Comparison of ENCODE assay signal across 1 cellular context in the genomic region with DNA sequence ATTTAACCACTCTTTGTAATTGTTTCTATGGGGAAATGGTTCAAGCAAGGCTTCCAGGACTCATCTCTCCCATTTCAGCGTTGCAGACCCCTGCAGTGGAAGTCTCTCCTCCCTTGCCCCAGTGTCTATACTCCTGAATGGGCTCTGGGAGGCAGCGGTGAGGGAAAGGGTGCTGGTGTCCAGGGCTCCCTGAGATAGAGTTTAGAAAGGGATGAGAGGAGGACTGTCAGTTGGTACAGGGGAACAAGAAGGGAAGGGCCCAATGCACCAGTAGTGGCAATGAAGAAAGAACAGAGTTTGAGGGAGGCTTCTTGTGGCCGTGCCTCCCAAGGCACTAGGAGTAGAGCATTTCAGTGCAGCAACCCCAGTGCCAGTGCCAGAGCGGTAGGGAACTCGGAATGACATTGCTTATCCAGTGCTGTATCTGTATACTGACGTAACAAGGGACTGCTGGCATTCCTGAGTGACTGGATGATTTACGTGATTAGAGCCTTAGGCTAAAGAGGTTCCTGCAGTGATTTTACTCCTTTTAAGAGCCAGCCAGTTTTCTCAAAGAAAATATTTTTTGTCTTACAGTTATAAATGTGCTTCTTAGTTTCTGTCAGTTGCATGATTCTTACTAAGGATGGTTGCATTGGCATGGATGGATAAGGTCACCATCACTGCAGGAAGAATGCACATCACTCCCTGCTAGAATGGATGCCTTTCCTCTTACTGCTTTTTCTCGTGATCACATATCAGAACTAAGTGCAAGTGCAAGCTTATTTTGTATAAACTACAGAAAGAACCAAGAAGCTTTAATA.
TF ChIP-seq lines count a peak whose summit lies in the region.

No MANE protein-coding gene starts in this region.

TF ChIP-seq in H1, 55 proteins besides CTCF, POLR2A, EP300 and RAD21:
- TF ChIP-seq GTF2F1 (IDR thresholded peaks at IDR 0.05; ENCODE audit: borderline replicate concordance, low read depth, low read length) (no peak), CBX5 (IDR thresholded peaks at IDR 0.05; ENCODE audit: low read depth, low read length) (no peak), YY1 (IDR thresholded peaks at IDR 0.05; ENCODE audit: low read depth, low read length) (no peak), SAP30 (IDR thresholded peaks at IDR 0.05; ENCODE audit: insufficient read depth, insufficient replicate concordance, low read length) (no peak), SP4 (IDR thresholded peaks at IDR 0.05; ENCODE audit: low read length) (no peak), SUZ12 (IDR thresholded peaks at IDR 0.05; ENCODE audit: low read length) (no peak), RFX5 (IDR thresholded peaks at IDR 0.05; ENCODE audit: borderline replicate concordance, low read depth, low read length) (no peak), GABPA (IDR thresholded peaks at IDR 0.05; ENCODE audit: borderline replicate concordance, insufficient read depth, low read length) (no peak), EZH2 (IDR thresholded peaks at IDR 0.05; ENCODE audit: low read depth, low read length, severe bottlenecking) (no peak)
- TF ChIP-seq, protein P1, sequence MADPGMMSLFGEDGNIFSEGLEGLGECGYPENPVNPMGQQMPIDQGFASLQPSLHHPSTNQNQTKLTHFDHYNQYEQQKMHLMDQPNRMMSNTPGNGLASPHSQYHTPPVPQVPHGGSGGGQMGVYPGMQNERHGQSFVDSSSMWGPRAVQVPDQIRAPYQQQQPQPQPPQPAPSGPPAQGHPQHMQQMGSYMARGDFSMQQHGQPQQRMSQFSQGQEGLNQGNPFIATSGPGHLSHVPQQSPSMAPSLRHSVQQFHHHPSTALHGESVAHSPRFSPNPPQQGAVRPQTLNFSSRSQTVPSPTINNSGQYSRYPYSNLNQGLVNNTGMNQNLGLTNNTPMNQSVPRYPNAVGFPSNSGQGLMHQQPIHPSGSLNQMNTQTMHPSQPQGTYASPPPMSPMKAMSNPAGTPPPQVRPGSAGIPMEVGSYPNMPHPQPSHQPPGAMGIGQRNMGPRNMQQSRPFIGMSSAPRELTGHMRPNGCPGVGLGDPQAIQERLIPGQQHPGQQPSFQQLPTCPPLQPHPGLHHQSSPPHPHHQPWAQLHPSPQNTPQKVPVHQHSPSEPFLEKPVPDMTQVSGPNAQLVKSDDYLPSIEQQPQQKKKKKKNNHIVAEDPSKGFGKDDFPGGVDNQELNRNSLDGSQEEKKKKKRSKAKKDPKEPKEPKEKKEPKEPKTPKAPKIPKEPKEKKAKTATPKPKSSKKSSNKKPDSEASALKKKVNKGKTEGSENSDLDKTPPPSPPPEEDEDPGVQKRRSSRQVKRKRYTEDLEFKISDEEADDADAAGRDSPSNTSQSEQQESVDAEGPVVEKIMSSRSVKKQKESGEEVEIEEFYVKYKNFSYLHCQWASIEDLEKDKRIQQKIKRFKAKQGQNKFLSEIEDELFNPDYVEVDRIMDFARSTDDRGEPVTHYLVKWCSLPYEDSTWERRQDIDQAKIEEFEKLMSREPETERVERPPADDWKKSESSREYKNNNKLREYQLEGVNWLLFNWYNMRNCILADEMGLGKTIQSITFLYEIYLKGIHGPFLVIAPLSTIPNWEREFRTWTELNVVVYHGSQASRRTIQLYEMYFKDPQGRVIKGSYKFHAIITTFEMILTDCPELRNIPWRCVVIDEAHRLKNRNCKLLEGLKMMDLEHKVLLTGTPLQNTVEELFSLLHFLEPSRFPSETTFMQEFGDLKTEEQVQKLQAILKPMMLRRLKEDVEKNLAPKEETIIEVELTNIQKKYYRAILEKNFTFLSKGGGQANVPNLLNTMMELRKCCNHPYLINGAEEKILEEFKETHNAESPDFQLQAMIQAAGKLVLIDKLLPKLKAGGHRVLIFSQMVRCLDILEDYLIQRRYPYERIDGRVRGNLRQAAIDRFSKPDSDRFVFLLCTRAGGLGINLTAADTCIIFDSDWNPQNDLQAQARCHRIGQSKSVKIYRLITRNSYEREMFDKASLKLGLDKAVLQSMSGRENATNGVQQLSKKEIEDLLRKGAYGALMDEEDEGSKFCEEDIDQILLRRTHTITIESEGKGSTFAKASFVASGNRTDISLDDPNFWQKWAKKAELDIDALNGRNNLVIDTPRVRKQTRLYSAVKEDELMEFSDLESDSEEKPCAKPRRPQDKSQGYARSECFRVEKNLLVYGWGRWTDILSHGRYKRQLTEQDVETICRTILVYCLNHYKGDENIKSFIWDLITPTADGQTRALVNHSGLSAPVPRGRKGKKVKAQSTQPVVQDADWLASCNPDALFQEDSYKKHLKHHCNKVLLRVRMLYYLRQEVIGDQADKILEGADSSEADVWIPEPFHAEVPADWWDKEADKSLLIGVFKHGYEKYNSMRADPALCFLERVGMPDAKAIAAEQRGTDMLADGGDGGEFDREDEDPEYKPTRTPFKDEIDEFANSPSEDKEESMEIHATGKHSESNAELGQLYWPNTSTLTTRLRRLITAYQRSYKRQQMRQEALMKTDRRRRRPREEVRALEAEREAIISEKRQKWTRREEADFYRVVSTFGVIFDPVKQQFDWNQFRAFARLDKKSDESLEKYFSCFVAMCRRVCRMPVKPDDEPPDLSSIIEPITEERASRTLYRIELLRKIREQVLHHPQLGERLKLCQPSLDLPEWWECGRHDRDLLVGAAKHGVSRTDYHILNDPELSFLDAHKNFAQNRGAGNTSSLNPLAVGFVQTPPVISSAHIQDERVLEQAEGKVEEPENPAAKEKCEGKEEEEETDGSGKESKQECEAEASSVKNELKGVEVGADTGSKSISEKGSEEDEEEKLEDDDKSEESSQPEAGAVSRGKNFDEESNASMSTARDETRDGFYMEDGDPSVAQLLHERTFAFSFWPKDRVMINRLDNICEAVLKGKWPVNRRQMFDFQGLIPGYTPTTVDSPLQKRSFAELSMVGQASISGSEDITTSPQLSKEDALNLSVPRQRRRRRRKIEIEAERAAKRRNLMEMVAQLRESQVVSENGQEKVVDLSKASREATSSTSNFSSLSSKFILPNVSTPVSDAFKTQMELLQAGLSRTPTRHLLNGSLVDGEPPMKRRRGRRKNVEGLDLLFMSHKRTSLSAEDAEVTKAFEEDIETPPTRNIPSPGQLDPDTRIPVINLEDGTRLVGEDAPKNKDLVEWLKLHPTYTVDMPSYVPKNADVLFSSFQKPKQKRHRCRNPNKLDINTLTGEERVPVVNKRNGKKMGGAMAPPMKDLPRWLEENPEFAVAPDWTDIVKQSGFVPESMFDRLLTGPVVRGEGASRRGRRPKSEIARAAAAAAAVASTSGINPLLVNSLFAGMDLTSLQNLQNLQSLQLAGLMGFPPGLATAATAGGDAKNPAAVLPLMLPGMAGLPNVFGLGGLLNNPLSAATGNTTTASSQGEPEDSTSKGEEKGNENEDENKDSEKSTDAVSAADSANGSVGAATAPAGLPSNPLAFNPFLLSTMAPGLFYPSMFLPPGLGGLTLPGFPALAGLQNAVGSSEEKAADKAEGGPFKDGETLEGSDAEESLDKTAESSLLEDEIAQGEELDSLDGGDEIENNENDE (IDR thresholded peaks at IDR 0.05; ENCODE audit: insufficient replicate concordance, low read length) = no peak
